8 cellular contexts compared by ENCODE assay signal in genomic region chr20:1803216-1804128, GRCh38.
DNase-seq lines count a peak whose midpoint lies in the region; ATAC-seq and TF ChIP-seq lines count a peak whose summit lies in the region.

No MANE protein-coding gene starts in this region.

- ATAC-seq in heart left ventricle = peak in 3 of 4 donors; percentile 62 to 68 (median 67)
- ATAC-seq in GM18858 (IDR thresholded peaks at IDR 0.05; ENCODE audit: unreplicated experiment) = no peak

- no peaks in the 10 kb centered on the region for H3K36me3 Mint-ChIP-seq in activated naive CD8-positive, alpha-beta T cell treated with anti-CD3 and anti-CD28 coated beads for 36 hours

- no peaks in the 10 kb centered on the region for H3K9me3 Mint-ChIP-seq in activated naive CD8-positive, alpha-beta T cell treated with anti-CD3 and anti-CD28 coated beads for 36 hours

- H3K4me1 ChIP-seq in heart left ventricle (peaks cover 0 to 39% (median 19%) of the 10 kb centered on the region in 12 donors), parathyroid adenoma (no peaks in the 10 kb centered on the region)

- H3K4me3 Mint-ChIP-seq in activated naive CD8-positive, alpha-beta T cell treated with anti-CD3 and anti-CD28 coated beads for 36 hours = peak overlapping the region; percentile 15

- H3K9ac ChIP-seq in parathyroid adenoma = no peak overlapping the region

- H3K27me3 Mint-ChIP-seq in activated naive CD8-positive, alpha-beta T cell treated with anti-CD3 and anti-CD28 coated beads for 36 hours = peaks cover 53% of the 10 kb centered on the region

- H3K27ac ChIP-seq in heart left ventricle (peak overlapping the region; percentile 51 to 90 (median 78)), parathyroid adenoma (no peak overlapping the region)

- H3K4me3 ChIP-seq in NB4 (ENCODE audit: low read depth, low read length) (peak overlapping the region; percentile 62), heart left ventricle (peak overlapping the region; percentile 47 to 82 (median 66)), parathyroid adenoma (ENCODE audit: low read depth, low read length) (peak overlapping the region; percentile 31)

- intact Hi-C loops in heart left ventricle (cut with DNase I) = loop anchor here (1.0 to 10.0 kb wide), 8 partner anchors 29 to 298 kb away; partner anchors contain the start of genes SIRPA (in 8 of the 10) and STK35 (in 1 of the 10)

- H3K9me3 ChIP-seq in heart left ventricle = no peaks in the 10 kb centered on the region
- H3K9me3 ChIP-seq in parathyroid adenoma (ENCODE audit: control insufficient read depth, low read length) = no peaks in the 10 kb centered on the region

- peak overlapping the region; percentile 67 for H2AFZ ChIP-seq in parathyroid adenoma

- H3K36me3 ChIP-seq in heart left ventricle (no peaks in the 10 kb centered on the region), parathyroid adenoma (ENCODE audit: control insufficient read depth, insufficient read depth, low read length) (no peaks in the 10 kb centered on the region)

- no peaks in the 10 kb centered on the region for H3K79me2 ChIP-seq in parathyroid adenoma

- H3K27me3 ChIP-seq in heart left ventricle (no peaks in the 10 kb centered on the region), parathyroid adenoma (ENCODE audit: control insufficient read depth, insufficient read depth, low read length) (no peaks in the 10 kb centered on the region)

- peaks cover 6% of the 10 kb centered on the region for H3K4me1 Mint-ChIP-seq in activated naive CD8-positive, alpha-beta T cell treated with anti-CD3 and anti-CD28 coated beads for 36 hours

- TF ChIP-seq CTCF in NB4 (IDR thresholded peaks at IDR 0.05; ENCODE audit: low read depth, low read length) (no peak), heart left ventricle (IDR thresholded peaks at IDR 0.05) (no peak), parathyroid adenoma (IDR thresholded peaks at IDR 0.05) (no peak)

- peak overlapping the region; percentile 62 for H3K4me2 ChIP-seq in parathyroid adenoma (ENCODE audit: low read length)

- DNase-seq in activated CD4-positive, alpha-beta T cell treated with anti-CD3 and anti-CD28 coated beads for 48 hours = peak; percentile 52
- no peak for DNase-seq in activated CD4-positive, alpha-beta T cell treated with anti-CD3 and anti-CD28 coated beads, Interleukin-2, amount 50 U/mL, for 4 hours
- DNase-seq in NB4 (ENCODE audit: low read depth) = peak; percentile 97
- DNase-seq in activated naive CD8-positive, alpha-beta T cell treated with anti-CD3 and anti-CD28 coated beads for 36 hours = peak; percentile 38
- DNase-seq in heart left ventricle = peak; percentile 70 to 86 (median 77)
- no peak for DNase-seq in NCI-H128 (lab: John Stamatoyannopoulos, UW; ENCODE audit: unreplicated experiment)

- TF ChIP-seq POLR2A in NB4 (IDR thresholded peaks at IDR 0.05; ENCODE audit: extremely low read depth, insufficient read length) (peak; percentile 93), heart left ventricle (IDR thresholded peaks at IDR 0.05) (peak in 1 of 2 donors; percentile 34)

- no peak overlapping the region for H3K27ac Mint-ChIP-seq in activated naive CD8-positive, alpha-beta T cell treated with anti-CD3 and anti-CD28 coated beads for 36 hours

- WGBS in heart left ventricle, 4 donors = 1 to 2% (median 1%) methylated on average over 40 to 96 of the region's 96 CpGs

Comparison
In these comparisons a context has a peak if more than half of its experiments do, and no peak if none do; other contexts are left out.
1. DNase-seq: peak in activated CD4-positive, alpha-beta T cell treated with anti-CD3 and anti-CD28 coated beads for 48 hours (single experiment), NB4 (single experiment), activated naive CD8-positive, alpha-beta T cell treated with anti-CD3 and anti-CD28 coated beads for 36 hours (single experiment) and heart left ventricle (5 of 5); none in activated CD4-positive, alpha-beta T cell treated with anti-CD3 and anti-CD28 coated beads, Interleukin-2, amount 50 U/mL, for 4 hours (0 of 2) and NCI-H128 (single experiment).
2. Peak in every context shown above with its lines, with median percentiles within 50 percentile points of each other: H3K4me3 ChIP-seq.